8 cellular contexts compared by ENCODE assay signal in genomic region chr9:129584136-129584535, GRCh38. TPM values are rescaled to one million over a fixed set of nuclear protein-coding genes. Genes with fewer than 3 reads are reported as not detected.
DNase-seq lines count a peak whose midpoint lies in the region; ATAC-seq and TF ChIP-seq lines count a peak whose summit lies in the region.

No MANE protein-coding gene starts in this region.

- DNase-seq in GDM1 (lab: John Stamatoyannopoulos, UW): peak; percentile 46
- no peak for DNase-seq in RWPE2 (ENCODE audit: low spot score)
- DNase-seq in activated naive CD4-positive, alpha-beta T cell treated with anti-CD3 and anti-CD28 coated beads, Interleukin-2, amount 50 U/mL, for 72 hours (ENCODE audit: low spot score in 2 of 2): peak in 1 of 2 donors; percentile 63
- peak; percentile 70 to 91 for DNase-seq in cardiac muscle cell (ENCODE audit: low read depth in 1 of 2, low spot score in 1 of 2)
- DNase-seq in psoas muscle: peak; percentile 51 to 72

- peaks cover 0 to 5% of the 10 kb centered on the region in 2 donors for H3K36me3 Mint-ChIP-seq in activated naive CD4-positive, alpha-beta T cell treated with anti-CD3 and anti-CD28 coated beads, Interleukin-2, amount 50 U/mL, for 72 hours

- no peaks in the 10 kb centered on the region for H3K27me3 ChIP-seq in RWPE2 (ENCODE audit: insufficient read depth, poor library complexity, severe bottlenecking)
- H3K27me3 ChIP-seq in cardiac muscle cell: no peaks in the 10 kb centered on the region
- no peaks in the 10 kb centered on the region for H3K27me3 ChIP-seq in psoas muscle (ENCODE audit: insufficient read depth in 3 of 3, low read length in 2 of 3)

- H3K4me1 ChIP-seq in RWPE2 (ENCODE audit: insufficient read depth, poor library complexity, severe bottlenecking) (no peaks in the 10 kb centered on the region), cardiac muscle cell (ENCODE audit: low read depth) (no peaks in the 10 kb centered on the region), psoas muscle (peaks cover 9% of the 10 kb centered on the region)

- TF ChIP-seq CTCF in RWPE2 (IDR thresholded peaks at IDR 0.05; ENCODE audit: poor library complexity, severe bottlenecking) (no peak), cardiac muscle cell (IDR thresholded peaks at IDR 0.05; ENCODE audit: low read depth, low read length) (no peak), psoas muscle (IDR thresholded peaks at IDR 0.05) (no peak)

- no peaks in the 10 kb centered on the region for H3K36me3 ChIP-seq in RWPE2 (ENCODE audit: low read depth)
- H3K36me3 ChIP-seq in cardiac muscle cell: no peaks in the 10 kb centered on the region
- H3K36me3 ChIP-seq in psoas muscle (ENCODE audit: insufficient read depth in 1 of 2, low read depth in 1 of 2): no peaks in the 10 kb centered on the region

- 77 to 82% (median 79%) methylated on average over 1 of the region's 1 CpG for WGBS in psoas muscle, 3 donors

- H3K4me3 ChIP-seq in RWPE2 (ENCODE audit: severe bottlenecking) (no peak overlapping the region), cardiac muscle cell (no peak overlapping the region), psoas muscle (no peak overlapping the region)

- ATAC-seq in HG03342 (IDR thresholded peaks at IDR 0.05; ENCODE audit: unreplicated experiment): peak; percentile 43
- peak; percentile 79 for ATAC-seq in RWPE2 (ENCODE audit: low read depth)
- peak; percentile 30 to 71 for ATAC-seq in activated naive CD4-positive, alpha-beta T cell treated with anti-CD3 and anti-CD28 coated beads, Interleukin-2, amount 50 U/mL, for 72 hours
- peak; percentile 49 to 86 (median 68) for ATAC-seq in psoas muscle
- no peak for ATAC-seq in GM18511 (IDR thresholded peaks at IDR 0.05; ENCODE audit: unreplicated experiment)
- ATAC-seq in GM21447 (IDR thresholded peaks at IDR 0.05; ENCODE audit: unreplicated experiment): no peak

- intact Hi-C loops in psoas muscle (cut with DNase I): no loop called here

- peaks cover 6% of the 10 kb centered on the region in 2 donors for H3K9me3 Mint-ChIP-seq in activated naive CD4-positive, alpha-beta T cell treated with anti-CD3 and anti-CD28 coated beads, Interleukin-2, amount 50 U/mL, for 72 hours

- H3K27ac Mint-ChIP-seq in activated naive CD4-positive, alpha-beta T cell treated with anti-CD3 and anti-CD28 coated beads, Interleukin-2, amount 50 U/mL, for 72 hours: peak overlapping the region in 1 of 2 donors; percentile 83

- H3K27ac ChIP-seq in RWPE2 (ENCODE audit: poor library complexity, severe bottlenecking): no peak overlapping the region
- H3K27ac ChIP-seq in cardiac muscle cell: no peak overlapping the region
- peak overlapping the region; percentile 39 for H3K27ac ChIP-seq in psoas muscle

- H3K9me3 ChIP-seq in RWPE2 (ENCODE audit: severe bottlenecking) (no peaks in the 10 kb centered on the region), cardiac muscle cell (ENCODE audit: low read depth) (no peaks in the 10 kb centered on the region), psoas muscle (no peaks in the 10 kb centered on the region)

RNA-seq across cellular contexts. Expression of gene C9orf50, which starts 36.8 kb away (rescaled TPM):
- under 1 TPM in 1 of 2 donors, not detected in 1; 0.41 TPM for total RNA-seq in activated naive CD4-positive, alpha-beta T cell treated with anti-CD3 and anti-CD28 coated beads, Interleukin-2, amount 50 U/mL, for 72 hours
- total RNA-seq in cardiac muscle cell: 1.8 and 2.5 TPM in 2 replicates
- 2.9 and 4.3 TPM in 2 replicates for polyA plus RNA-seq in cardiac muscle cell
- not detected for total RNA-seq in psoas muscle
- polyA plus RNA-seq in psoas muscle: not detected

RNA-seq across cellular contexts. Expression of gene NTMT1, which starts 41.8 kb away (rescaled TPM):
- total RNA-seq in activated naive CD4-positive, alpha-beta T cell treated with anti-CD3 and anti-CD28 coated beads, Interleukin-2, amount 50 U/mL, for 72 hours: 10 to 100 TPM; 47.5 to 56.4 TPM
- 35.2 and 36.1 TPM in 2 replicates for total RNA-seq in cardiac muscle cell
- 77.6 and 86.0 TPM in 2 replicates for polyA plus RNA-seq in cardiac muscle cell
- total RNA-seq in psoas muscle: 10 to 100 TPM; 67.5 to 98.2 (median 72.0) TPM
- polyA plus RNA-seq in psoas muscle: 100 to 1,000 TPM in 2 of 3 donors, 10 to 100 TPM in 1; 92.9 to 178 (median 112) TPM

RNA-seq across cellular contexts. Expression of gene ASB6, which starts 57.8 kb away (rescaled TPM):
- total RNA-seq in activated naive CD4-positive, alpha-beta T cell treated with anti-CD3 and anti-CD28 coated beads, Interleukin-2, amount 50 U/mL, for 72 hours: 10 to 100 TPM; 16.3 to 17.6 TPM
- total RNA-seq in cardiac muscle cell: 23.9 and 24.0 TPM in 2 replicates
- polyA plus RNA-seq in cardiac muscle cell: 15.0 and 25.2 TPM in 2 replicates
- 10 to 100 TPM in 1 of 4 donors, 1 to 10 TPM in 3; 6.3 to 11.9 (median 8.6) TPM for total RNA-seq in psoas muscle
- polyA plus RNA-seq in psoas muscle: 10 to 100 TPM in 2 of 3 donors, 1 to 10 TPM in 1; 8.0 to 20.2 (median 14.9) TPM

Comparison
In these comparisons a context has a peak if more than half of its experiments do, and no peak if none do; other contexts are left out.
1. ATAC-seq: peak in HG03342 (single experiment), RWPE2 (single experiment), activated naive CD4-positive, alpha-beta T cell treated with anti-CD3 and anti-CD28 coated beads, Interleukin-2, amount 50 U/mL, for 72 hours (2 of 2) and psoas muscle (4 of 4); none in GM18511 (single experiment) and GM21447 (single experiment).